Comparison of ENCODE assay signal across 17 cellular contexts in genomic region chr9:89768051-89768450, GRCh38.
DNase-seq lines count a peak whose midpoint lies in the region; ATAC-seq, FAIRE-seq and TF ChIP-seq lines count a peak whose summit lies in the region.
"Had no signal": no experiment of that assay in that cellular context is flagged by ENCODE, and none has a peak within 500 bp of the region (broad histone marks: within the 10 kb centered on the region; RNA-seq: fewer than 3 reads in every experiment).

No MANE protein-coding gene starts in this region.

- H3K9me2 ChIP-seq in GM23338 (ENCODE audit: insufficient read depth) = no peaks in the 10 kb centered on the region

- no peak for ATAC-seq in GM23338
- peak; percentile 64 for ATAC-seq in sciatic nerve

- H3K9me3 ChIP-seq in vagina = no peaks in the 10 kb centered on the region

- TF ChIP-seq POLR2A in GM12892 (IDR thresholded peaks at IDR 0.05; ENCODE audit: low read depth, low read length) (no peak), vagina (IDR thresholded peaks at IDR 0.05) (no peak)

- H3K4me1 ChIP-seq in GM23338 (ENCODE audit: insufficient read depth) = no peaks in the 10 kb centered on the region
- H3K4me1 ChIP-seq in vagina = peaks cover 5% of the 10 kb centered on the region

- H3K4me3 Mint-ChIP-seq in GM23338 = no peak overlapping the region
- H3K4me3 Mint-ChIP-seq: CD4-positive, alpha-beta memory T cell had no signal

- H3K4me2 ChIP-seq in GM23338 = no peak overlapping the region

- no peaks in the 10 kb centered on the region for H3K4me1 Mint-ChIP-seq in GM23338
- H3K4me1 Mint-ChIP-seq: CD4-positive, alpha-beta memory T cell had no signal

- DNase-seq in GM12892 (ENCODE audit: insufficient read length) = no peak
- no peak for DNase-seq in GM23338 (ENCODE audit: low spot score)
- no peak for DNase-seq in sciatic nerve (ENCODE audit: low spot score)
- no peak for DNase-seq in vagina (ENCODE audit: extremely low spot score in 2 of 2)
- no peak for DNase-seq in RCC 7860 (ENCODE audit: low spot score)
- no peak for DNase-seq in NCI-H1930 (lab: John Stamatoyannopoulos, UW)
- DNase-seq: C1 segment of cervical spinal cord; Calu3; CD4-positive, alpha-beta memory T cell; COR-L47; DMS53; DMS79 treated with DMSO at 0.1 percent for 48 hours; GF-D8; H7; HCEC 1CT had no signal

- H3K27me3 Mint-ChIP-seq in GM23338 (ENCODE audit: insufficient read depth, low read depth, poor library complexity) = no peaks in the 10 kb centered on the region
- H3K27me3 Mint-ChIP-seq: CD4-positive, alpha-beta memory T cell had no signal

- H3K4me3 ChIP-seq in GM23338 (no peak overlapping the region), vagina (no peak overlapping the region)

- H3K79me2 ChIP-seq in GM23338 (replicated peaks; ENCODE audit: insufficient read depth) = no peaks in the 10 kb centered on the region

- H3K36me3 ChIP-seq in GM23338 (ENCODE audit: insufficient read depth) (no peaks in the 10 kb centered on the region), vagina (no peaks in the 10 kb centered on the region)

- intact Hi-C loops in sciatic nerve (cut with DNase I) = no loop called here
- intact Hi-C loops in vagina (cut with DNase I) = no loop called here

- TF ChIP-seq CTCF in GM23338 (conservative IDR thresholded peaks at IDR 0.05; ENCODE audit: low read depth in 2 of 2) = no peak
- TF ChIP-seq CTCF in vagina (IDR thresholded peaks at IDR 0.05) = no peak

- no peaks in the 10 kb centered on the region for H3K9me3 Mint-ChIP-seq in GM23338

- H3K27ac ChIP-seq in GM23338 (ENCODE audit: low read depth) (no peak overlapping the region), vagina (peak overlapping the region; percentile 12)

- H2AFZ ChIP-seq in GM23338 = peak overlapping the region; percentile 43

- H3K36me3 Mint-ChIP-seq in GM23338 (ENCODE audit: low read depth) = no peaks in the 10 kb centered on the region
- H3K36me3 Mint-ChIP-seq: CD4-positive, alpha-beta memory T cell had no signal

- FAIRE-seq in GM12892 (lab: Jason Lieb, UNC) (peak; percentile 24), RCC 7860 (lab: Jason Lieb, UNC) (no peak)
- FAIRE-seq: GM12891, H1 had no signal

- H3K27me3 ChIP-seq in GM23338 (ENCODE audit: insufficient read depth) (no peaks in the 10 kb centered on the region), vagina (no peaks in the 10 kb centered on the region)

- no peak overlapping the region for H3K27ac Mint-ChIP-seq in GM23338
- H3K27ac Mint-ChIP-seq: CD4-positive, alpha-beta memory T cell had no signal

- no peaks in the 10 kb centered on the region for H4K20me1 ChIP-seq in GM23338 (replicated peaks; ENCODE audit: insufficient read depth)

- no peaks in the 10 kb centered on the region for H3F3A ChIP-seq in GM23338 (replicated peaks; ENCODE audit: low read depth)

TF ChIP-seq in GM23338, 12 proteins besides CTCF, POLR2A, EP300 and RAD21 (continues in another document):
- TF ChIP-seq EZH2 (IDR thresholded peaks at IDR 0.05; ENCODE audit: low read depth, unreplicated experiment) (no peak), NANOG (IDR thresholded peaks at IDR 0.05; ENCODE audit: borderline replicate concordance) (no peak), CREB1 (CRISPR knock-in tag; IDR thresholded peaks at IDR 0.05; ENCODE audit: low read depth) (no peak), ZNF114 (CRISPR knock-in tag; IDR thresholded peaks at IDR 0.05) (no peak), ZNF331 (CRISPR knock-in tag; IDR thresholded peaks at IDR 0.05; ENCODE audit: low read depth) (no peak), ZNF462 (CRISPR knock-in tag; IDR thresholded peaks at IDR 0.05) (no peak), ETS1 (IDR thresholded peaks at IDR 0.05) (no peak), REST (IDR thresholded peaks at IDR 0.05; ENCODE audit: unreplicated experiment) (no peak), STAT1 (IDR thresholded peaks at IDR 0.05; ENCODE audit: unreplicated experiment) (no peak)
